In the genomic region with DNA sequence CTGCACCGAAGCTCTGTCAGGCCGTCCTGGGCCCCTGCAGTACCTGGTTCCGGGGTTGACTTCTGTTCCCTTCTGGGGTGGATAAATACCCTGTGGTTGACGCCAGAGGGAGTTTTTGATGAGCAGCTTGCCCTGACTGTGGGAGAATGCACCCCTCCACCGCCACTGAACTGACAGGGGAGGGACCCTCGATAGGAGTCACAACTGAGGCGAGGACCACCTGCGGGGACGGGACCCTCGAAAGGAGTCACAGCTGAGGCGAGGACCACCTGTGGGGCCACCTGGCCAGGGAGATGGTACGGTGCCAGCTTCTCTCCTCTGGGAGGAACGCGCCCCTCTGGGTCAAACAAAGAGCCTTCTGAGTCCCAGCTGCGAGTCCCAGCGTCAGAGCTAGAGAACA, we compare ENCODE assay signal across 15 cellular contexts.
A peak's percentile ranks its signal among the peaks of the same experiment; 100 is the strongest.
DNase-seq lines count a peak whose midpoint lies in the region; ATAC-seq, FAIRE-seq and TF ChIP-seq lines count a peak whose summit lies in the region.
"Had no signal": no experiment of that assay in that cellular context is flagged by ENCODE, and none has a peak within 500 bp of the region (broad histone marks: within the 10 kb centered on the region; RNA-seq: fewer than 3 reads in every experiment).

No MANE protein-coding gene starts in this region.

- H3K79me2 ChIP-seq in MM.1S (ENCODE audit: low read length), result no peaks in the 10 kb centered on the region
- no peaks in the 10 kb centered on the region for H3K79me2 ChIP-seq in H1 (ENCODE audit: control insufficient read depth in 1 of 2, insufficient read depth in 2 of 2, low read length in 2 of 2)

- no peaks in the 10 kb centered on the region for H3K23me2 ChIP-seq in H1 (ENCODE audit: low read depth, low read length)

- intact Hi-C loops in posterior vena cava (cut with DNase I), result no loop called here

- TF ChIP-seq CTCF in MM.1S (IDR thresholded peaks at IDR 0.05; ENCODE audit: low read length) (peak; percentile 40), H1 (IDR thresholded peaks at IDR 0.05; ENCODE audit: control extremely low read depth in 1 of 3, insufficient read depth in 1 of 3, low read depth in 1 of 3, low read length in 3 of 3) (peak in 2 of 3 experiments; percentile 2 to 6; a peak in 2 of 4 replicates)

- 85% methylated on average over 16 of the region's 16 CpGs; no CpG with 5 or more reads in 1 of the 2 experiments for WGBS in H1 (ENCODE audit: extremely low coverage in 1 of 2, insufficient coverage in 1 of 2, insufficient read length in 1 of 2, insufficient replicate concordance in 2 of 2, low coverage in 1 of 2, low lambda C conversion rate in 2 of 2, missing lambda C conversion rate in 1 of 2), 2 experiments

- H3F3A ChIP-seq in MM.1S (ENCODE audit: insufficient read depth, low read length), result peaks cover 3% of the 10 kb centered on the region; the same call in 1 of the 2 replicates

- H3K9ac ChIP-seq in BLaER1 treated with 17β-estradiol and CSF1 and Interleukin-3, amounts not matched to agents 10 nM and 100 nM, result peak overlapping the region in 8 of 11 experiments; percentile 51 to 80 (median 68); a peak in 16 of 22 replicates
- H3K9ac ChIP-seq in MM.1S (ENCODE audit: low read length) (peak overlapping the region; percentile 70), H1 (replicated peaks in 1 of 4; ENCODE audit: extremely low read depth in 1 of 4, low read depth in 3 of 4, low read length in 3 of 4) (no peak overlapping the region)

- no peak for TF ChIP-seq POLR2A in H1 (IDR thresholded peaks at IDR 0.05; ENCODE audit: control extremely low read depth in 1 of 2, low read depth in 2 of 2, low read length in 2 of 2)

- no peaks in the 10 kb centered on the region for H3K9me3 ChIP-seq in BLaER1 treated with 17β-estradiol and CSF1 and Interleukin-3, amounts not matched to agents 10 nM and 100 nM (replicated peaks in 1 of 11)
- no peaks in the 10 kb centered on the region for H3K9me3 ChIP-seq in MM.1S (replicated peaks; ENCODE audit: insufficient read depth, low read length)
- H3K9me3 ChIP-seq in H1 (ENCODE audit: insufficient read depth in 2 of 2, low read depth in 1 of 2, low read length in 1 of 2), result no peaks in the 10 kb centered on the region

- peak overlapping the region; percentile 3 for H2BK120ac ChIP-seq in H1 (replicated peaks; ENCODE audit: low read depth, low read length)

- H3K18ac ChIP-seq in H1 (ENCODE audit: extremely low read depth, low read length), result 0 out of 2 replicates have a peak overlapping the region, but pooled peaks have one; percentile 54

- CTCF ChIA-PET in H1 (lab: Charles Lee; ENCODE audit: partially characterized antibody), result interaction anchor here (0.7 to 3.4 kb wide), 9 partner anchors 9 to 531 kb away, joined by 3 to 17 read pairs (median 3); no protein-coding TSS in a partner anchor

- no peaks in the 10 kb centered on the region for H3K36me3 ChIP-seq in BLaER1 treated with 17β-estradiol and CSF1 and Interleukin-3, amounts not matched to agents 10 nM and 100 nM
- H3K36me3 ChIP-seq in MM.1S (replicated peaks; ENCODE audit: insufficient read depth, low read length) (no peaks in the 10 kb centered on the region), H1 (ENCODE audit: control insufficient read depth in 2 of 4, insufficient read depth in 4 of 4, low read length in 3 of 4) (no peaks in the 10 kb centered on the region)

- H2AFZ ChIP-seq in MM.1S (ENCODE audit: low read length) (peak overlapping the region; percentile 35; the same call in 1 of the 2 replicates), H1 (ENCODE audit: low read length) (no peak overlapping the region)

- H2BK20ac ChIP-seq in H1 (ENCODE audit: low read length), result peak overlapping the region; percentile 94

- no peak overlapping the region for H3K14ac ChIP-seq in H1 (ENCODE audit: insufficient read length)

- TF ChIP-seq RAD21 in H1 (IDR thresholded peaks at IDR 0.05 in 1 of 2, conservative IDR thresholded peaks at IDR 0.05 in 1 of 2; ENCODE audit: low read depth in 2 of 2, low read length in 2 of 2), result no peak; a peak in 1 of 4 replicates

- no peak overlapping the region; the same call in 1 of the 2 replicates for H2BK15ac ChIP-seq in H1 (ENCODE audit: low read length)

- ATAC-seq in HG03045 (IDR thresholded peaks at IDR 0.05; ENCODE audit: unreplicated experiment) (no peak), GM18519 (IDR thresholded peaks at IDR 0.05; ENCODE audit: low FRiP score, unreplicated experiment) (no peak)

- H4K5ac ChIP-seq in H1 (ENCODE audit: insufficient read length, low read depth, low read length), result no peak overlapping the region

- no peaks in the 10 kb centered on the region for H4K20me1 ChIP-seq in BLaER1 treated with 17β-estradiol and CSF1 and Interleukin-3, amounts not matched to agents 10 nM and 100 nM
- H4K20me1 ChIP-seq in MM.1S (ENCODE audit: insufficient read depth, low read length), result no peaks in the 10 kb centered on the region
- no peaks in the 10 kb centered on the region for H4K20me1 ChIP-seq in H1 (replicated peaks in 1 of 2; ENCODE audit: control insufficient read depth in 1 of 2, insufficient read depth in 2 of 2, low read length in 2 of 2)

- peak overlapping the region; percentile 46; the same call in 1 of the 2 replicates for H2BK5ac ChIP-seq in H1 (ENCODE audit: low read depth, low read length)

- H3K9me2 ChIP-seq in MM.1S (replicated peaks; ENCODE audit: insufficient read depth, low read length), result no peaks in the 10 kb centered on the region

- H3K4me2 ChIP-seq in BLaER1 treated with 17β-estradiol and CSF1 and Interleukin-3, amounts not matched to agents 10 nM and 100 nM, result peak overlapping the region; percentile 61 to 96 (median 87)
- H3K4me2 ChIP-seq in MM.1S (ENCODE audit: low read depth, low read length), result peak overlapping the region; percentile 65
- H3K4me2 ChIP-seq in H1 (ENCODE audit: insufficient read depth in 1 of 2, low read depth in 2 of 2, low read length in 2 of 2), result no peak overlapping the region

- H3K23ac ChIP-seq in H1 (ENCODE audit: insufficient read length), result no peak overlapping the region

- POLR2A ChIA-PET in H1 (lab: Charles Lee; ENCODE audit: partially characterized antibody), result no interaction called here

- peak overlapping the region; percentile 8 for H3K4ac ChIP-seq in H1 (replicated peaks; ENCODE audit: insufficient read length, low read depth, low read length)

- peaks cover 52 to 77% (median 73%) of the 10 kb centered on the region in 10 experiments for H3K4me1 ChIP-seq in BLaER1 treated with 17β-estradiol and CSF1 and Interleukin-3, amounts not matched to agents 10 nM and 100 nM
- peaks cover 22% of the 10 kb centered on the region for H3K4me1 ChIP-seq in MM.1S (ENCODE audit: low read length)
- peaks cover 9 to 25% (median 13%) of the 10 kb centered on the region in 4 experiments for H3K4me1 ChIP-seq in H1 (replicated peaks in 1 of 4; ENCODE audit: control insufficient read depth in 3 of 4, insufficient read depth in 4 of 4, low read length in 3 of 4)

- H2AK5ac ChIP-seq in H1 (ENCODE audit: low read depth, low read length), result no peak overlapping the region

- FAIRE-seq in H1 (lab: Jason Lieb, UNC) (no peak), frontal cortex (lab: Jason Lieb, UNC) (no peak)

- H3K56ac ChIP-seq in H1 (replicated peaks; ENCODE audit: insufficient read length, low read depth, low read length), result no peak overlapping the region

- no peak overlapping the region for H4K8ac ChIP-seq in H1 (ENCODE audit: extremely low read depth, insufficient read depth, low read length)

- H3K4me3 ChIP-seq in BLaER1 treated with 17β-estradiol and CSF1 and Interleukin-3, amounts not matched to agents 10 nM and 100 nM, result peak overlapping the region in 8 of 10 experiments; percentile 27 to 63 (median 52); a peak in 15 of 20 replicates
- H3K4me3 ChIP-seq in MM.1S (ENCODE audit: low read length) (peak overlapping the region; percentile 53; the same call in 1 of the 2 replicates), H1 (ENCODE audit: extremely low read depth in 1 of 4, insufficient read depth in 2 of 4, low read depth in 3 of 4, low read length in 4 of 4) (no peak overlapping the region)

- H4K91ac ChIP-seq in H1 (replicated peaks; ENCODE audit: insufficient read length, low read length), result no peak overlapping the region

- no peaks in the 10 kb centered on the region for H3K79me1 ChIP-seq in H1 (ENCODE audit: low read depth, low read length)

- DNase-seq in MM.1S (peak; percentile 45), H1 (ENCODE audit: low read depth in 1 of 2, low spot score in 2 of 2) (peak in 1 of 2 experiments; percentile 51), posterior vena cava (ENCODE audit: low spot score) (peak; percentile 68), frontal cortex (ENCODE audit: low spot score in 2 of 2) (no peak), SKM-1 treated with dmso at 0.1 percent for 144 hours (lab: John Stamatoyannopoulos, UW; ENCODE audit: unreplicated experiment) (no peak)
- DNase-seq: CD4-positive, alpha-beta memory T cell; DND-41; GDM1; MV-4-11; NCI-H1417 treated with DMSO at 0.1 percent for 48 hours; NCI-H2029; NCI-H524 had no signal

- peaks cover 0 to 45% (median 0%) of the 10 kb centered on the region in 11 experiments; a peak in 7 of 22 replicates for H3K27me3 ChIP-seq in BLaER1 treated with 17β-estradiol and CSF1 and Interleukin-3, amounts not matched to agents 10 nM and 100 nM
- H3K27me3 ChIP-seq in MM.1S (replicated peaks; ENCODE audit: insufficient read depth, low read length), result no peaks in the 10 kb centered on the region
- peaks cover 0 to 2% (median 1%) of the 10 kb centered on the region in 4 experiments; a peak in 2 of 7 replicates for H3K27me3 ChIP-seq in H1 (replicated peaks in 1 of 4; ENCODE audit: control insufficient read depth in 3 of 4, extremely low read depth in 1 of 4, insufficient read depth in 3 of 4, low read length in 3 of 4)

- no peak for TF ChIP-seq EP300 in H1 (IDR thresholded peaks at IDR 0.05; ENCODE audit: borderline replicate concordance in 1 of 2, low read depth in 2 of 2, low read length in 2 of 2)

- H3K27ac ChIP-seq in BLaER1 treated with 17β-estradiol and CSF1 and Interleukin-3, amounts not matched to agents 10 nM and 100 nM, result peak overlapping the region in 8 of 11 experiments; percentile 51 to 76 (median 65); a peak in 16 of 22 replicates
- H3K27ac ChIP-seq in MM.1S (ENCODE audit: low read length) (peak overlapping the region; percentile 85; the same call in 1 of the 2 replicates), H1 (ENCODE audit: low read depth, low read length) (no peak overlapping the region)

- peak overlapping the region; percentile 81; the same call in 1 of the 2 replicates for H2BK12ac ChIP-seq in H1 (ENCODE audit: low read depth, low read length)

TF ChIP-seq in H1, 55 proteins besides CTCF, POLR2A, EP300 and RAD21 (continues in another document):
- TF ChIP-seq RNF2 (IDR thresholded peaks at IDR 0.05; ENCODE audit: borderline replicate concordance, low read depth, low read length, missing control alignments, poor library complexity, severe bottlenecking) (no peak), CBX5 (IDR thresholded peaks at IDR 0.05; ENCODE audit: low read depth, low read length) (no peak), GTF2F1 (IDR thresholded peaks at IDR 0.05; ENCODE audit: borderline replicate concordance, low read depth, low read length) (no peak), SUZ12 (IDR thresholded peaks at IDR 0.05; ENCODE audit: low read length) (no peak), TAF1 (IDR thresholded peaks at IDR 0.05; ENCODE audit: low read depth, low read length) (no peak), SP1 (IDR thresholded peaks at IDR 0.05; ENCODE audit: low read depth, low read length) (no peak), RFX5 (IDR thresholded peaks at IDR 0.05; ENCODE audit: borderline replicate concordance, low read depth, low read length) (no peak)

Comparison
In these comparisons a context has a peak if more than half of its experiments do, and no peak if none do; other contexts are left out.
1. H3K4me2 ChIP-seq: peak in BLaER1 treated with 17β-estradiol and CSF1 and Interleukin-3, amounts not matched to agents 10 nM and 100 nM (11 of 11) and MM.1S (single experiment); none in H1 (0 of 2).
2. H3K4me3 ChIP-seq: peak in BLaER1 treated with 17β-estradiol and CSF1 and Interleukin-3, amounts not matched to agents 10 nM and 100 nM (8 of 10) and MM.1S (single experiment); none in H1 (0 of 4).
3. H3K9ac ChIP-seq: peak in BLaER1 treated with 17β-estradiol and CSF1 and Interleukin-3, amounts not matched to agents 10 nM and 100 nM (8 of 11) and MM.1S (single experiment); none in H1 (0 of 4).
4. DNase-seq: peak in MM.1S (single experiment) and posterior vena cava (single experiment); none in frontal cortex (0 of 2) and SKM-1 treated with dmso at 0.1 percent for 144 hours (single experiment).